Comparison of ENCODE assay signal across 13 cellular contexts in the genomic region with DNA sequence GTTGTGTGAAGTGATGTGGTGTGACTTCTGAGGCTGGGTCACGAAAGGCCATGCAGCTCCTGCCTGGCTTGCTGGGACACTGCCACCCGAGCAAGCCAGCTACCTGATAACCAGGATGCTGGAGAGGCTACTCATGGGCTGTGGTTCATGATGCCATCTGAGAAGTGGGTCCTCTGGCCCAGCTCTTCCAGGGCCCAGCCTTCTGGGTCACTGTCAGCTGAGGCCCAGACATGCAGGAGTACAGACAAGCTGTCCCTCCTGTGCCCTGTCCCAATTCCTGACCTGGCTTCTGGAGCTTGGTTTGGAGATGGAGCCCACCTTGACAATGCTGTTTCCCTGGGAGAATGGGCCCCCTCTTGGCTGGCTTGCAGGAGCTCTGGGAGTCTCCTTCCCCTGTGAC.
DNase-seq lines count a peak whose midpoint lies in the region; FAIRE-seq and TF ChIP-seq lines count a peak whose summit lies in the region.
"Had no signal": no experiment of that assay in that cellular context is flagged by ENCODE, and none has a peak within 500 bp of the region (broad histone marks: within the 10 kb centered on the region; RNA-seq: fewer than 3 reads in every experiment).

No MANE protein-coding gene starts in this region.

- H3K36me3 Mint-ChIP-seq in neural progenitor cell = peaks cover 2% of the 10 kb centered on the region
- H3K36me3 Mint-ChIP-seq: memory B cell had no signal

- H3K27ac Mint-ChIP-seq in neural progenitor cell = no peak overlapping the region

- WGBS in small intestine, 3 donors = 73 to 93% (median 90%) methylated on average over 2 of the region's 2 CpGs

- no peaks in the 10 kb centered on the region for H3K9me3 Mint-ChIP-seq in neural progenitor cell
- H3K9me3 Mint-ChIP-seq: memory B cell had no signal

- FAIRE-seq in HTR-8/SVneo (lab: Jason Lieb, UNC) (peak; percentile 33), small intestine (lab: Jason Lieb, UNC) (no peak)
- FAIRE-seq: GM19239 had no signal

- H3K4me3 ChIP-seq in BLaER1 treated with 17β-estradiol and CSF1 and Interleukin-3, amounts not matched to agents 10 nM and 100 nM = peak overlapping the region in 5 of 10 experiments; percentile 64 to 88 (median 74); a peak in 6 of 20 replicates
- H3K4me3 ChIP-seq in ascending aorta (peak overlapping the region; percentile 70 to 81), neural progenitor cell (no peak overlapping the region), small intestine (ENCODE audit: low read depth in 1 of 2, low read length in 2 of 2) (no peak overlapping the region)

- peak overlapping the region; percentile 85 to 98 (median 93) for H3K4me2 ChIP-seq in BLaER1 treated with 17β-estradiol and CSF1 and Interleukin-3, amounts not matched to agents 10 nM and 100 nM
- peak overlapping the region; percentile 86 for H3K4me2 ChIP-seq in neural progenitor cell

- DNase-seq in HTR-8/SVneo (ENCODE audit: insufficient read length, low spot score) (no peak), ascending aorta (ENCODE audit: low spot score in 2 of 2) (no peak), neural progenitor cell (ENCODE audit: low spot score) (no peak), small intestine (no peak), NCI-H510A (lab: John Stamatoyannopoulos, UW) (no peak), D341Med (ENCODE audit: low spot score) (no peak), hepatic stellate cell (ENCODE audit: low spot score) (no peak)
- DNase-seq: H7, KBM-7, NCI-H2107 had no signal

- peak overlapping the region in 2 of 11 experiments; percentile 74 to 81; a peak in 2 of 22 replicates for H3K27ac ChIP-seq in BLaER1 treated with 17β-estradiol and CSF1 and Interleukin-3, amounts not matched to agents 10 nM and 100 nM
- H3K27ac ChIP-seq in ascending aorta (no peak overlapping the region), neural progenitor cell (no peak overlapping the region), small intestine (ENCODE audit: low read depth in 1 of 2, low read length in 1 of 2) (no peak overlapping the region)

- no peaks in the 10 kb centered on the region for H3F3A ChIP-seq in neural progenitor cell (ENCODE audit: low read depth)

- no peak for TF ChIP-seq CTCF in ascending aorta (IDR thresholded peaks at IDR 0.05)
- TF ChIP-seq CTCF in neural progenitor cell (IDR thresholded peaks at IDR 0.05) = no peak

- peak overlapping the region; percentile 85 for H3K4me3 Mint-ChIP-seq in neural progenitor cell

- no peaks in the 10 kb centered on the region for H3K79me2 ChIP-seq in neural progenitor cell (ENCODE audit: low read depth)

- intact Hi-C loops in ascending aorta (cut with DNase I) = no loop called here

- H3K36me3 ChIP-seq in BLaER1 treated with 17β-estradiol and CSF1 and Interleukin-3, amounts not matched to agents 10 nM and 100 nM = peaks cover 0 to 5% (median 0%) of the 10 kb centered on the region in 11 experiments; a peak in 5 of 22 replicates
- H3K36me3 ChIP-seq in ascending aorta (peaks cover 0 to 2% of the 10 kb centered on the region in 2 donors), neural progenitor cell (no peaks in the 10 kb centered on the region), small intestine (ENCODE audit: control insufficient read depth in 2 of 2, insufficient read depth in 2 of 2, low read length in 2 of 2) (no peaks in the 10 kb centered on the region)

- 0 out of 22 replicates have a peak, but pooled peaks cover 0 to 4% (median 0%) of the 10 kb centered on the region in 11 experiments for H4K20me1 ChIP-seq in BLaER1 treated with 17β-estradiol and CSF1 and Interleukin-3, amounts not matched to agents 10 nM and 100 nM
- H4K20me1 ChIP-seq in neural progenitor cell (ENCODE audit: low read depth) = no peaks in the 10 kb centered on the region

- H3K27me3 ChIP-seq in BLaER1 treated with 17β-estradiol and CSF1 and Interleukin-3, amounts not matched to agents 10 nM and 100 nM = no peaks in the 10 kb centered on the region
- H3K27me3 ChIP-seq in ascending aorta (no peaks in the 10 kb centered on the region), neural progenitor cell (peaks cover 14% of the 10 kb centered on the region), small intestine (ENCODE audit: control insufficient read depth in 2 of 2, insufficient read depth in 2 of 2, low read length in 2 of 2) (no peaks in the 10 kb centered on the region)

- peaks cover 9% of the 10 kb centered on the region for H3K4me1 Mint-ChIP-seq in neural progenitor cell

- no peak overlapping the region for H2AFZ ChIP-seq in neural progenitor cell (replicated peaks)

- H3K9me3 ChIP-seq in BLaER1 treated with 17β-estradiol and CSF1 and Interleukin-3, amounts not matched to agents 10 nM and 100 nM (replicated peaks in 1 of 11) = no peaks in the 10 kb centered on the region
- H3K9me3 ChIP-seq in ascending aorta (no peaks in the 10 kb centered on the region), neural progenitor cell (ENCODE audit: low read depth) (no peaks in the 10 kb centered on the region), small intestine (ENCODE audit: control insufficient read depth, low read depth) (no peaks in the 10 kb centered on the region)

- H3K9ac ChIP-seq in BLaER1 treated with 17β-estradiol and CSF1 and Interleukin-3, amounts not matched to agents 10 nM and 100 nM = peak overlapping the region in 8 of 11 experiments; percentile 76 to 84 (median 82); a peak in 15 of 22 replicates
- H3K9ac ChIP-seq in neural progenitor cell = no peak overlapping the region

- peaks cover 2% of the 10 kb centered on the region for H3K27me3 Mint-ChIP-seq in neural progenitor cell (ENCODE audit: insufficient read depth, low read depth)

- H3K4me1 ChIP-seq in BLaER1 treated with 17β-estradiol and CSF1 and Interleukin-3, amounts not matched to agents 10 nM and 100 nM = peaks cover 0 to 14% (median 10%) of the 10 kb centered on the region in 10 experiments; a peak in 14 of 20 replicates
- H3K4me1 ChIP-seq in ascending aorta (no peaks in the 10 kb centered on the region), neural progenitor cell (no peaks in the 10 kb centered on the region), small intestine (ENCODE audit: control insufficient read depth in 2 of 2, insufficient read depth in 1 of 2, low read depth in 1 of 2, low read length in 1 of 2) (no peaks in the 10 kb centered on the region)

Comparison
In these comparisons a context has a peak if more than half of its experiments do, and no peak if none do; other contexts are left out.
1. H3K4me3 ChIP-seq: peak in ascending aorta (2 of 2); none in neural progenitor cell (single experiment) and small intestine (0 of 2).